ENCODE assay signal across 13 cellular contexts in the genomic region with DNA sequence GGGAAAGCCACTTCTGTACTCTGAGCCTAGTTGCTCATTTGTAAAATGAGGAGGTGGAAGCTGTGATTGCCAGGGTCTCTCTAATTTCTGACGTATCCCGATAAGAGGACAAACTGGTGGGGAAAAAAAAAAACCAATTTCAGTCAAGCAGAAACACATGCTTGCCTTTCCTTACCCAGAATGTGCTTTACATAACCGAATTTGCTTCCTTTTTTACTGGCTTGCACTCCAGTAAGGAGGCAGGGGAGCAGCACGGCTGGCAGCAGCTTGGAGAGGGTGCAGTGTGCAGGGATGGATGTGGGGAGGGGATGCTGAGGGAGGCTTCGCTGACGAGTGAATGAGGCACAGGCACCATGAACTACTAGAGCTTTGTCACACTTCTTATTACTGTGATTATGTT.
"Had no signal": no experiment of that assay in that cellular context is flagged by ENCODE, and none has a peak within 500 bp of the region (broad histone marks: within the 10 kb centered on the region; RNA-seq: fewer than 3 reads in every experiment).

No MANE protein-coding gene starts in this region.

- H3K4me3 ChIP-seq: cardiac muscle cell, colonic mucosa, lung, right lobe of liver, tibial nerve had no signal

- H3K9me3 ChIP-seq: colonic mucosa, right lobe of liver, tibial nerve had no signal

- H3K36me3 ChIP-seq: cardiac muscle cell, colonic mucosa, right lobe of liver, tibial nerve, WERI-Rb-1 had no signal

- H3K27ac ChIP-seq: cardiac muscle cell, colonic mucosa, tibial nerve, WERI-Rb-1 had no signal

- H3K4me1 ChIP-seq: colonic mucosa had no signal

- DNase-seq: activated CD4-positive, alpha-beta T cell treated with anti-CD3 and anti-CD28 coated beads for 4 hours; activated CD8-positive, alpha-beta memory T cell treated with anti-CD3 and anti-CD28 coated beads, Interleukin-2, amount 50 U/mL, for 4 hours; activated CD8-positive, alpha-beta T cell treated with anti-CD3 and anti-CD28 coated beads for 36 hours; activated T-cell treated with anti-CD3 and anti-CD28 coated beads, Interleukin-2, amount 50 U/mL, for 72 hours; colonic mucosa; effector CD8-positive, alpha-beta T cell; kidney glomerular epithelial cell; right lobe of liver; stimulated activated CD4-positive, alpha-beta T cell treated with anti-CD3 and anti-CD28 coated beads, Interleukin-1b, Interleukin-23, amount 100 ng/mL, for 48 hours; WERI-Rb-1 had no signal

- H3K27me3 ChIP-seq: colonic mucosa, right lobe of liver, tibial nerve had no signal
